8 cellular contexts compared by ENCODE assay signal in genomic region chr2:148887349-148888002, GRCh38. TPM values are rescaled to one million over a fixed set of nuclear protein-coding genes. Genes with fewer than 3 reads are reported as not detected.
DNase-seq lines count a peak whose midpoint lies in the region; ATAC-seq and TF ChIP-seq lines count a peak whose summit lies in the region.

No MANE protein-coding gene starts in this region.

- peak; percentile 48 for ATAC-seq in activated T-helper 17 cell treated with anti-CD3 and anti-CD28 coated beads, Interleukin-2, amount 50 U/mL, for 72 hours (replicated peaks)
- ATAC-seq in thoracic aorta (ENCODE audit: insufficient number of reproducible peaks, low FRiP score, low read depth) (no peak), omental fat pad (ENCODE audit: low FRiP score) (no peak), GM21515 (IDR thresholded peaks at IDR 0.05; ENCODE audit: unreplicated experiment) (no peak)

- H3K36me3 ChIP-seq in thoracic aorta, result no peaks in the 10 kb centered on the region

- TF ChIP-seq CTCF in thoracic aorta (IDR thresholded peaks at IDR 0.05) (no peak), omental fat pad (IDR thresholded peaks at IDR 0.05) (no peak)

- H3K27ac Mint-ChIP-seq in activated T-cell treated with anti-CD3 and anti-CD28 coated beads, Interleukin-2, amount 50 U/mL, for 24 hours, result no peak overlapping the region
- H3K27ac Mint-ChIP-seq in activated T-helper 17 cell treated with anti-CD3 and anti-CD28 coated beads, Interleukin-2, amount 50 U/mL, for 72 hours, result peak overlapping the region; percentile 16

- peaks cover 38% of the 10 kb centered on the region for H3K27me3 Mint-ChIP-seq in activated T-cell treated with anti-CD3 and anti-CD28 coated beads, Interleukin-2, amount 50 U/mL, for 24 hours
- no peaks in the 10 kb centered on the region for H3K27me3 Mint-ChIP-seq in activated T-helper 17 cell treated with anti-CD3 and anti-CD28 coated beads, Interleukin-2, amount 50 U/mL, for 72 hours

- peak overlapping the region; percentile 73 for H3K4me3 Mint-ChIP-seq in activated T-cell treated with anti-CD3 and anti-CD28 coated beads, Interleukin-2, amount 50 U/mL, for 24 hours
- peak overlapping the region; percentile 79 for H3K4me3 Mint-ChIP-seq in activated T-helper 17 cell treated with anti-CD3 and anti-CD28 coated beads, Interleukin-2, amount 50 U/mL, for 72 hours

- H3K9me3 ChIP-seq in thoracic aorta, result peaks cover 3% of the 10 kb centered on the region

- H3K27ac ChIP-seq in thoracic aorta, result no peak overlapping the region

- H3K9me3 Mint-ChIP-seq in activated T-cell treated with anti-CD3 and anti-CD28 coated beads, Interleukin-2, amount 50 U/mL, for 24 hours, result no peaks in the 10 kb centered on the region
- H3K9me3 Mint-ChIP-seq in activated T-helper 17 cell treated with anti-CD3 and anti-CD28 coated beads, Interleukin-2, amount 50 U/mL, for 72 hours, result no peaks in the 10 kb centered on the region

- no peaks in the 10 kb centered on the region for H3K36me3 Mint-ChIP-seq in activated T-cell treated with anti-CD3 and anti-CD28 coated beads, Interleukin-2, amount 50 U/mL, for 24 hours (ENCODE audit: low read depth)
- no peaks in the 10 kb centered on the region for H3K36me3 Mint-ChIP-seq in activated T-helper 17 cell treated with anti-CD3 and anti-CD28 coated beads, Interleukin-2, amount 50 U/mL, for 72 hours (ENCODE audit: low read depth)

- DNase-seq in activated T-cell treated with anti-CD3 and anti-CD28 coated beads, Interleukin-2, amount 50 U/mL, for 24 hours, result no peak
- DNase-seq in activated T-cell treated with anti-CD3 and anti-CD28 coated beads, Interleukin-2, amount 50 U/mL, for 48 hours, result no peak
- DNase-seq in left kidney (ENCODE audit: low read depth, low spot score) (peak; percentile 18), thoracic aorta (ENCODE audit: low spot score) (no peak), omental fat pad (ENCODE audit: low spot score) (no peak)
- DNase-seq in stimulated activated CD4-positive, alpha-beta T cell treated with anti-CD3 and anti-CD28 coated beads, Interleukin-4, amount 100 ng/mL, for 1 hour, result no peak

- H3K4me3 ChIP-seq in thoracic aorta, result peak overlapping the region; percentile 68

- no peaks in the 10 kb centered on the region for H3K27me3 ChIP-seq in thoracic aorta (replicated peaks; ENCODE audit: insufficient read depth)

- H3K4me1 ChIP-seq in thoracic aorta (ENCODE audit: control insufficient read depth in 1 of 2, low read depth in 2 of 2), result peaks cover 7 to 12% of the 10 kb centered on the region in 2 donors

- peaks cover 15% of the 10 kb centered on the region for H3K4me1 Mint-ChIP-seq in activated T-cell treated with anti-CD3 and anti-CD28 coated beads, Interleukin-2, amount 50 U/mL, for 24 hours (ENCODE audit: low read depth)
- H3K4me1 Mint-ChIP-seq in activated T-helper 17 cell treated with anti-CD3 and anti-CD28 coated beads, Interleukin-2, amount 50 U/mL, for 72 hours, result peaks cover 9% of the 10 kb centered on the region

RNA-seq across cellular contexts. Expression of gene KIF5C, which starts 12.4 kb away (rescaled TPM):
- total RNA-seq in activated T-helper 17 cell treated with anti-CD3 and anti-CD28 coated beads, Interleukin-2, amount 50 U/mL, for 72 hours, result 10 to 100 TPM; 33.1 to 43.8 TPM
- total RNA-seq in thoracic aorta (1 to 10 TPM; 4.5 to 7.3 TPM), omental fat pad (1 to 10 TPM in 3 of 4 donors, under 1 TPM in 1; 0.88 to 4.5 (median 2.4) TPM)

Comparison
In these comparisons a context has a peak if more than half of its experiments do, and no peak if none do; other contexts are left out.
1. RNA of gene KIF5C, which starts 12.4 kb away (total RNA-seq): 33.1 to 43.8 TPM in activated T-helper 17 cell treated with anti-CD3 and anti-CD28 coated beads, Interleukin-2, amount 50 U/mL, for 72 hours; 4.5 to 7.3 TPM in thoracic aorta and 0.88 to 4.5 TPM in omental fat pad; every median in the first group is over 4 times any median in the second.